Comparison of ENCODE assay signal across 29 cellular contexts in genomic region chr11:10401696-10402392, GRCh38. TPM values are rescaled to one million over a fixed set of nuclear protein-coding genes. Genes with fewer than 3 reads are reported as not detected.
A peak's percentile ranks its signal among the peaks of the same experiment; 100 is the strongest.
DNase-seq lines count a peak whose midpoint lies in the region; ATAC-seq and TF ChIP-seq lines count a peak whose summit lies in the region.
"Had no signal": no experiment of that assay in that cellular context is flagged by ENCODE, and none has a peak within 500 bp of the region (broad histone marks: within the 10 kb centered on the region; RNA-seq: fewer than 3 reads in every experiment).

No MANE protein-coding gene starts in this region.

- TF ChIP-seq CTCF in HFFc6 (IDR thresholded peaks at IDR 0.05) (no peak), osteocyte (IDR thresholded peaks at IDR 0.05) (no peak)

- no peak overlapping the region for H3K27ac Mint-ChIP-seq in activated CD4-positive, alpha-beta T cell treated with anti-CD3 and anti-CD28 coated beads, Interleukin-2, amount 10 ng/mL, durations not matched to agents 24 days and 14 days
- peak overlapping the region; percentile 36; the same call in 1 of the 2 replicates for H3K27ac Mint-ChIP-seq in HFFc6
- peak overlapping the region; percentile 32 for H3K27ac Mint-ChIP-seq in central memory CD8-positive, alpha-beta T cell (ENCODE audit: low read depth)
- H3K27ac Mint-ChIP-seq in osteocyte (ENCODE audit: unreplicated experiment) = peak overlapping the region; percentile 82
- H3K27ac Mint-ChIP-seq in activated CD4-positive, alpha-beta memory T cell treated with anti-CD3 and anti-CD28 coated beads, Interleukin-2, amount 10 ng/mL, durations not matched to agents 7 days and 5 days = no peak overlapping the region
- H3K27ac Mint-ChIP-seq: activated naive CD8-positive, alpha-beta T cell; activated T-helper 2 cell treated with anti-CD3 and anti-CD28 coated beads, Interferon-gamma antibody, Interleukin-2, Interleukin-4, amounts not matched to agents 10 μg/mL and 5 μg/mL and 100 μg/mL, durations not matched to agents 14 hours and 24 hours and 36 hours; CD8-positive, alpha-beta T cell; nephron had no signal

- no peak overlapping the region for H3K4me3 Mint-ChIP-seq in activated CD4-positive, alpha-beta T cell treated with anti-CD3 and anti-CD28 coated beads, Interleukin-2, amount 10 ng/mL, durations not matched to agents 24 days and 14 days
- H3K4me3 Mint-ChIP-seq in HFFc6 (no peak overlapping the region), osteocyte (ENCODE audit: unreplicated experiment) (no peak overlapping the region)
- no peak overlapping the region for H3K4me3 Mint-ChIP-seq in central memory CD8-positive, alpha-beta T cell
- no peak overlapping the region for H3K4me3 Mint-ChIP-seq in activated CD4-positive, alpha-beta memory T cell treated with anti-CD3 and anti-CD28 coated beads, Interleukin-2, amount 10 ng/mL, durations not matched to agents 7 days and 5 days
- H3K4me3 Mint-ChIP-seq: activated naive CD8-positive, alpha-beta T cell; CD8-positive, alpha-beta T cell; nephron had no signal

- CTCF ChIA-PET in activated CD4-positive, alpha-beta memory T cell treated with anti-CD3 and anti-CD28 coated beads, Interleukin-2, amount 10 ng/mL, durations not matched to agents 7 days and 5 days (lab: Charles Lee) = interaction anchor here (1.3 to 1.7 kb wide), 3 partner anchors 12 to 256 kb away, joined by 3 to 10 read pairs (median 5); no protein-coding TSS in a partner anchor

- H3K9me3 Mint-ChIP-seq in activated CD4-positive, alpha-beta T cell treated with anti-CD3 and anti-CD28 coated beads, Interleukin-2, amount 10 ng/mL, durations not matched to agents 24 days and 14 days = no peaks in the 10 kb centered on the region
- H3K9me3 Mint-ChIP-seq in HFFc6 (no peaks in the 10 kb centered on the region), osteocyte (ENCODE audit: unreplicated experiment) (no peaks in the 10 kb centered on the region)
- no peaks in the 10 kb centered on the region for H3K9me3 Mint-ChIP-seq in central memory CD8-positive, alpha-beta T cell
- no peaks in the 10 kb centered on the region for H3K9me3 Mint-ChIP-seq in activated CD4-positive, alpha-beta memory T cell treated with anti-CD3 and anti-CD28 coated beads, Interleukin-2, amount 10 ng/mL, durations not matched to agents 7 days and 5 days
- H3K9me3 Mint-ChIP-seq: activated T-helper 2 cell treated with anti-CD3 and anti-CD28 coated beads, Interferon-gamma antibody, Interleukin-2, Interleukin-4, amounts not matched to agents 10 μg/mL and 5 μg/mL and 100 μg/mL, durations not matched to agents 14 hours and 24 hours and 36 hours; CD8-positive, alpha-beta T cell had no signal

- intact Hi-C loops in activated CD4-positive, alpha-beta T cell treated with anti-CD3 and anti-CD28 coated beads, Interleukin-2, amount 10 ng/mL, durations not matched to agents 24 days and 14 days (cut with micrococcal nuclease) = no loop called here

- POLR2A ChIA-PET in activated CD4-positive, alpha-beta memory T cell treated with anti-CD3 and anti-CD28 coated beads, Interleukin-2, amount 10 ng/mL, durations not matched to agents 7 days and 5 days (lab: Charles Lee) = interaction anchor here (0.7 to 1.2 kb wide), 3 partner anchors 11 to 52 kb away, joined by 3 to 5 read pairs (median 4); no protein-coding TSS in a partner anchor

- peak; percentile 49 for DNase-seq in activated CD4-positive, alpha-beta T cell treated with anti-CD3 and anti-CD28 coated beads, Interleukin-2, amount 10 ng/mL, durations not matched to agents 24 days and 14 days
- no peak for DNase-seq in activated CD4-positive, alpha-beta T cell treated with anti-CD3 and anti-CD28 coated beads, Interleukin-2, amount 50 U/mL, for 4 hours
- DNase-seq in HFFc6 (no peak), osteocyte (ENCODE audit: extremely low spot score, unreplicated experiment) (no peak)
- DNase-seq in central memory CD8-positive, alpha-beta T cell (ENCODE audit: low spot score in 2 of 2) = no peak
- no peak for DNase-seq in activated CD4-positive, alpha-beta memory T cell treated with anti-CD3 and anti-CD28 coated beads, Interleukin-2, amount 10 ng/mL, durations not matched to agents 7 days and 5 days
- no peak for DNase-seq in stimulated activated CD4-positive, alpha-beta T cell treated with anti-CD3 and anti-CD28 coated beads, Interleukin-12 subunit alpha, Interleukin-12 subunit beta, amount 100 ng/mL, for 4 hours
- no peak for DNase-seq in stimulated activated CD4-positive, alpha-beta T cell treated with anti-CD3 and anti-CD28 coated beads, Interleukin-4, amount 100 ng/mL, for 4 hours
- DNase-seq: 8988T; activated CD4-positive, alpha-beta T cell treated with anti-CD3 and anti-CD28 coated beads, Interleukin-2, amount 50 U/mL, for 48 hours; CD8-positive, alpha-beta T cell; central memory CD4-positive, alpha-beta T cell; dorsolateral prefrontal cortex; NCI-H1105 treated with DMSO at 0.1 percent for 48 hours; NCI-H2029; NCI-H2227 treated with DMSO at 0.1 percent for 48 hours; NCI-H69; Peyer's patch; SHP77 treated with DMSO at 0.1 percent for 48 hours; spleen; stimulated activated CD4-positive, alpha-beta T cell treated with anti-CD3 and anti-CD28 coated beads, Interleukin-4, amount 100 ng/mL, for 24 hours; stimulated activated naive CD4-positive, alpha-beta T cell; SW 1271; T1000; testis had no signal

- peaks cover 10% of the 10 kb centered on the region for H3K27me3 Mint-ChIP-seq in activated CD4-positive, alpha-beta T cell treated with anti-CD3 and anti-CD28 coated beads, Interleukin-2, amount 10 ng/mL, durations not matched to agents 24 days and 14 days
- H3K27me3 Mint-ChIP-seq in HFFc6 (ENCODE audit: insufficient read depth) (peaks cover 1% of the 10 kb centered on the region; the same call in 1 of the 2 replicates), osteocyte (ENCODE audit: unreplicated experiment) (no peaks in the 10 kb centered on the region)
- H3K27me3 Mint-ChIP-seq in central memory CD8-positive, alpha-beta T cell = peaks cover 11% of the 10 kb centered on the region
- H3K27me3 Mint-ChIP-seq in activated CD4-positive, alpha-beta memory T cell treated with anti-CD3 and anti-CD28 coated beads, Interleukin-2, amount 10 ng/mL, durations not matched to agents 7 days and 5 days = peaks cover 2% of the 10 kb centered on the region

- peaks cover 9% of the 10 kb centered on the region for H3K4me1 Mint-ChIP-seq in activated CD4-positive, alpha-beta T cell treated with anti-CD3 and anti-CD28 coated beads, Interleukin-2, amount 10 ng/mL, durations not matched to agents 24 days and 14 days
- peaks cover 64% of the 10 kb centered on the region for H3K4me1 Mint-ChIP-seq in HFFc6 (ENCODE audit: low read depth)
- peaks cover 8% of the 10 kb centered on the region for H3K4me1 Mint-ChIP-seq in central memory CD8-positive, alpha-beta T cell
- H3K4me1 Mint-ChIP-seq in osteocyte (ENCODE audit: unreplicated experiment) = peaks cover 37% of the 10 kb centered on the region
- peaks cover 22% of the 10 kb centered on the region for H3K4me1 Mint-ChIP-seq in activated CD4-positive, alpha-beta memory T cell treated with anti-CD3 and anti-CD28 coated beads, Interleukin-2, amount 10 ng/mL, durations not matched to agents 7 days and 5 days

- no peak for ATAC-seq in central memory CD8-positive, alpha-beta T cell (replicated peaks; ENCODE audit: extremely low read depth, poor library complexity, severe bottlenecking)
- ATAC-seq: CD8-positive, alpha-beta T cell; gastroesophageal sphincter had no signal

- no peaks in the 10 kb centered on the region for H3K36me3 Mint-ChIP-seq in activated CD4-positive, alpha-beta T cell treated with anti-CD3 and anti-CD28 coated beads, Interleukin-2, amount 10 ng/mL, durations not matched to agents 24 days and 14 days (ENCODE audit: low read depth)
- H3K36me3 Mint-ChIP-seq in HFFc6 (ENCODE audit: low read depth) (no peaks in the 10 kb centered on the region), osteocyte (ENCODE audit: unreplicated experiment) (no peaks in the 10 kb centered on the region)
- no peaks in the 10 kb centered on the region for H3K36me3 Mint-ChIP-seq in central memory CD8-positive, alpha-beta T cell (ENCODE audit: insufficient read depth)
- H3K36me3 Mint-ChIP-seq in activated CD4-positive, alpha-beta memory T cell treated with anti-CD3 and anti-CD28 coated beads, Interleukin-2, amount 10 ng/mL, durations not matched to agents 7 days and 5 days (ENCODE audit: low read depth) = no peaks in the 10 kb centered on the region
- H3K36me3 Mint-ChIP-seq: activated naive CD8-positive, alpha-beta T cell; CD8-positive, alpha-beta T cell had no signal

RNA-seq across cellular contexts. Expression of gene AMPD3, which starts 53.2 kb away (rescaled TPM):
- total RNA-seq in activated CD4-positive, alpha-beta T cell treated with anti-CD3 and anti-CD28 coated beads, Interleukin-2, amount 10 ng/mL, durations not matched to agents 24 days and 14 days = 14.5 and 18.3 TPM in 2 replicates
- 10 to 100 TPM in 3 of 6 experiments, 1 to 10 TPM in 3; 9.6 to 10.6 (median 10.0) TPM for total RNA-seq in HFFc6 (2021; fragmentation: NEBNext Ultra II Directional; extraction: Animal tissue kit (Norgen Biotek cat#: 25700))
- 5.3 and 6.2 TPM in 2 replicates for total RNA-seq in osteocyte
- total RNA-seq in activated CD4-positive, alpha-beta memory T cell treated with anti-CD3 and anti-CD28 coated beads, Interleukin-2, amount 10 ng/mL, durations not matched to agents 7 days and 5 days = 10 to 100 TPM; 21.4 to 23.3 TPM

Comparison
In these comparisons a context has a peak if more than half of its experiments do, and no peak if none do; other contexts are left out.
1. H3K27ac Mint-ChIP-seq: peak in HFFc6 (single experiment), central memory CD8-positive, alpha-beta T cell (single experiment) and osteocyte (single experiment); none in activated CD4-positive, alpha-beta T cell treated with anti-CD3 and anti-CD28 coated beads, Interleukin-2, amount 10 ng/mL, durations not matched to agents 24 days and 14 days (single experiment) and activated CD4-positive, alpha-beta memory T cell treated with anti-CD3 and anti-CD28 coated beads, Interleukin-2, amount 10 ng/mL, durations not matched to agents 7 days and 5 days (single experiment).